In genomic region chr18:57352761-57353136, GRCh38 we compare ENCODE assay signal across 1 cellular context.
A peak's percentile ranks its signal among the peaks of the same experiment; 100 is the strongest.
TF ChIP-seq lines count a peak whose summit lies in the region.

No MANE protein-coding gene starts in this region.

TF ChIP-seq in H1, 55 proteins besides CTCF, POLR2A, EP300 and RAD21 (continued from another document):
- no peak for TF ChIP-seq TBP (IDR thresholded peaks at IDR 0.05; ENCODE audit: low read depth, low read length)
- no peak for TF ChIP-seq JUND (IDR thresholded peaks at IDR 0.05; ENCODE audit: low read length)
- TF ChIP-seq SUZ12 (IDR thresholded peaks at IDR 0.05; ENCODE audit: low read length): no peak
- peak; percentile 44 for TF ChIP-seq SAP30 (IDR thresholded peaks at IDR 0.05; ENCODE audit: insufficient read depth, insufficient replicate concordance, low read length)
- TF ChIP-seq TAF7 (optimal IDR thresholded peaks at IDR 0.05; ENCODE audit: borderline replicate concordance, low read depth, low read length): no peak
- TF ChIP-seq ZNF274 (IDR thresholded peaks at IDR 0.05; ENCODE audit: borderline replicate concordance, extremely low read depth, low read length): no peak
- TF ChIP-seq GTF2F1 (IDR thresholded peaks at IDR 0.05; ENCODE audit: borderline replicate concordance, low read depth, low read length): no peak
- TF ChIP-seq CBX8 (IDR thresholded peaks at IDR 0.05; ENCODE audit: borderline replicate concordance, low read depth, low read length): no peak
- no peak for TF ChIP-seq SIX5 (IDR thresholded peaks at IDR 0.05; ENCODE audit: low read depth, low read length)
- TF ChIP-seq KDM4A (IDR thresholded peaks at IDR 0.05; ENCODE audit: low read depth, low read length, severe bottlenecking): peak; percentile 90
- no peak; a peak in 1 of 4 replicates for TF ChIP-seq SIN3A (conservative IDR thresholded peaks at IDR 0.05 in 1 of 2, IDR thresholded peaks at IDR 0.05 in 1 of 2; ENCODE audit: low read depth in 1 of 2, low read length in 2 of 2)
- TF ChIP-seq, protein P1, sequence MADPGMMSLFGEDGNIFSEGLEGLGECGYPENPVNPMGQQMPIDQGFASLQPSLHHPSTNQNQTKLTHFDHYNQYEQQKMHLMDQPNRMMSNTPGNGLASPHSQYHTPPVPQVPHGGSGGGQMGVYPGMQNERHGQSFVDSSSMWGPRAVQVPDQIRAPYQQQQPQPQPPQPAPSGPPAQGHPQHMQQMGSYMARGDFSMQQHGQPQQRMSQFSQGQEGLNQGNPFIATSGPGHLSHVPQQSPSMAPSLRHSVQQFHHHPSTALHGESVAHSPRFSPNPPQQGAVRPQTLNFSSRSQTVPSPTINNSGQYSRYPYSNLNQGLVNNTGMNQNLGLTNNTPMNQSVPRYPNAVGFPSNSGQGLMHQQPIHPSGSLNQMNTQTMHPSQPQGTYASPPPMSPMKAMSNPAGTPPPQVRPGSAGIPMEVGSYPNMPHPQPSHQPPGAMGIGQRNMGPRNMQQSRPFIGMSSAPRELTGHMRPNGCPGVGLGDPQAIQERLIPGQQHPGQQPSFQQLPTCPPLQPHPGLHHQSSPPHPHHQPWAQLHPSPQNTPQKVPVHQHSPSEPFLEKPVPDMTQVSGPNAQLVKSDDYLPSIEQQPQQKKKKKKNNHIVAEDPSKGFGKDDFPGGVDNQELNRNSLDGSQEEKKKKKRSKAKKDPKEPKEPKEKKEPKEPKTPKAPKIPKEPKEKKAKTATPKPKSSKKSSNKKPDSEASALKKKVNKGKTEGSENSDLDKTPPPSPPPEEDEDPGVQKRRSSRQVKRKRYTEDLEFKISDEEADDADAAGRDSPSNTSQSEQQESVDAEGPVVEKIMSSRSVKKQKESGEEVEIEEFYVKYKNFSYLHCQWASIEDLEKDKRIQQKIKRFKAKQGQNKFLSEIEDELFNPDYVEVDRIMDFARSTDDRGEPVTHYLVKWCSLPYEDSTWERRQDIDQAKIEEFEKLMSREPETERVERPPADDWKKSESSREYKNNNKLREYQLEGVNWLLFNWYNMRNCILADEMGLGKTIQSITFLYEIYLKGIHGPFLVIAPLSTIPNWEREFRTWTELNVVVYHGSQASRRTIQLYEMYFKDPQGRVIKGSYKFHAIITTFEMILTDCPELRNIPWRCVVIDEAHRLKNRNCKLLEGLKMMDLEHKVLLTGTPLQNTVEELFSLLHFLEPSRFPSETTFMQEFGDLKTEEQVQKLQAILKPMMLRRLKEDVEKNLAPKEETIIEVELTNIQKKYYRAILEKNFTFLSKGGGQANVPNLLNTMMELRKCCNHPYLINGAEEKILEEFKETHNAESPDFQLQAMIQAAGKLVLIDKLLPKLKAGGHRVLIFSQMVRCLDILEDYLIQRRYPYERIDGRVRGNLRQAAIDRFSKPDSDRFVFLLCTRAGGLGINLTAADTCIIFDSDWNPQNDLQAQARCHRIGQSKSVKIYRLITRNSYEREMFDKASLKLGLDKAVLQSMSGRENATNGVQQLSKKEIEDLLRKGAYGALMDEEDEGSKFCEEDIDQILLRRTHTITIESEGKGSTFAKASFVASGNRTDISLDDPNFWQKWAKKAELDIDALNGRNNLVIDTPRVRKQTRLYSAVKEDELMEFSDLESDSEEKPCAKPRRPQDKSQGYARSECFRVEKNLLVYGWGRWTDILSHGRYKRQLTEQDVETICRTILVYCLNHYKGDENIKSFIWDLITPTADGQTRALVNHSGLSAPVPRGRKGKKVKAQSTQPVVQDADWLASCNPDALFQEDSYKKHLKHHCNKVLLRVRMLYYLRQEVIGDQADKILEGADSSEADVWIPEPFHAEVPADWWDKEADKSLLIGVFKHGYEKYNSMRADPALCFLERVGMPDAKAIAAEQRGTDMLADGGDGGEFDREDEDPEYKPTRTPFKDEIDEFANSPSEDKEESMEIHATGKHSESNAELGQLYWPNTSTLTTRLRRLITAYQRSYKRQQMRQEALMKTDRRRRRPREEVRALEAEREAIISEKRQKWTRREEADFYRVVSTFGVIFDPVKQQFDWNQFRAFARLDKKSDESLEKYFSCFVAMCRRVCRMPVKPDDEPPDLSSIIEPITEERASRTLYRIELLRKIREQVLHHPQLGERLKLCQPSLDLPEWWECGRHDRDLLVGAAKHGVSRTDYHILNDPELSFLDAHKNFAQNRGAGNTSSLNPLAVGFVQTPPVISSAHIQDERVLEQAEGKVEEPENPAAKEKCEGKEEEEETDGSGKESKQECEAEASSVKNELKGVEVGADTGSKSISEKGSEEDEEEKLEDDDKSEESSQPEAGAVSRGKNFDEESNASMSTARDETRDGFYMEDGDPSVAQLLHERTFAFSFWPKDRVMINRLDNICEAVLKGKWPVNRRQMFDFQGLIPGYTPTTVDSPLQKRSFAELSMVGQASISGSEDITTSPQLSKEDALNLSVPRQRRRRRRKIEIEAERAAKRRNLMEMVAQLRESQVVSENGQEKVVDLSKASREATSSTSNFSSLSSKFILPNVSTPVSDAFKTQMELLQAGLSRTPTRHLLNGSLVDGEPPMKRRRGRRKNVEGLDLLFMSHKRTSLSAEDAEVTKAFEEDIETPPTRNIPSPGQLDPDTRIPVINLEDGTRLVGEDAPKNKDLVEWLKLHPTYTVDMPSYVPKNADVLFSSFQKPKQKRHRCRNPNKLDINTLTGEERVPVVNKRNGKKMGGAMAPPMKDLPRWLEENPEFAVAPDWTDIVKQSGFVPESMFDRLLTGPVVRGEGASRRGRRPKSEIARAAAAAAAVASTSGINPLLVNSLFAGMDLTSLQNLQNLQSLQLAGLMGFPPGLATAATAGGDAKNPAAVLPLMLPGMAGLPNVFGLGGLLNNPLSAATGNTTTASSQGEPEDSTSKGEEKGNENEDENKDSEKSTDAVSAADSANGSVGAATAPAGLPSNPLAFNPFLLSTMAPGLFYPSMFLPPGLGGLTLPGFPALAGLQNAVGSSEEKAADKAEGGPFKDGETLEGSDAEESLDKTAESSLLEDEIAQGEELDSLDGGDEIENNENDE (IDR thresholded peaks at IDR 0.05; ENCODE audit: insufficient replicate concordance, low read length): no peak
- TF ChIP-seq NRF1 (IDR thresholded peaks at IDR 0.05; ENCODE audit: low read depth, low read length): no peak
